Comparison of ENCODE assay signal across 22 cellular contexts in the genomic region with DNA sequence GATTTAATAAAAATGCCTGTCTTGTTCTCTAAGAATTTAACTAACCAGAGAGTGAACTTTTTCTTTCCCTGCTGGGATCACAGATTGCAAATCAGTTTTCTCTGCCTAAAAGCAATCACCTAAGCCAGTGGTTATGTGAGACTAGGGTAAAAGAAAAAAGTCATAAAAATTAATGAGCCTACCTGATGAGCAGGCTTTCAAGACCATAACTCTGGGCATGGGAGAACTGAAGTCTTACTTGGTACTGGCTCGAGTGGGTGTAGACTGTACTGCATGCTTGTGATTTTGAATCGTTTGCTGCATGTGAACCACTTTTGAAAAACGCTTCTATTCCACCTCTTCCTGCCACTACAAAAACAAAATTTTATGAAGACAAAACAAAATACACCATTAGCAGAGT.
"Had no signal": no experiment of that assay in that cellular context is flagged by ENCODE, and none has a peak within 500 bp of the region (broad histone marks: within the 10 kb centered on the region; RNA-seq: fewer than 3 reads in every experiment).

No MANE protein-coding gene starts in this region.

- H3K36me3 Mint-ChIP-seq: naive thymus-derived CD4-positive, alpha-beta T cell had no signal

- H3K4me1 Mint-ChIP-seq: naive thymus-derived CD4-positive, alpha-beta T cell; neural crest cell had no signal

- H3K27ac ChIP-seq: epithelial cell of prostate, esophagus squamous epithelium, gastroesophageal sphincter, ovary, right lobe of liver, stomach, thoracic aorta, transverse colon had no signal

- H3K4me3 ChIP-seq: esophagus squamous epithelium, gastroesophageal sphincter, ovary, right lobe of liver, stomach, thoracic aorta, transverse colon had no signal

- FAIRE-seq: colon had no signal

- H3K4me3 Mint-ChIP-seq: dendritic cell treated with granulocyte-macrophage colony-stimulating factor and Interleukin-4, amounts not matched to agents 40 ng/mL and 50 ng/mL, for 4 days; effector memory CD8-positive, alpha-beta T cell; naive thymus-derived CD4-positive, alpha-beta T cell; neural crest cell had no signal

- H3K9me3 ChIP-seq: gastroesophageal sphincter, ovary, right lobe of liver, thoracic aorta, transverse colon had no signal

- H3K27me3 Mint-ChIP-seq: dendritic cell treated with granulocyte-macrophage colony-stimulating factor and Interleukin-4, amounts not matched to agents 40 ng/mL and 50 ng/mL, for 4 days; effector memory CD8-positive, alpha-beta T cell; naive thymus-derived CD4-positive, alpha-beta T cell; progenitor cell of endocrine pancreas had no signal

- H3K4me1 ChIP-seq: esophagus squamous epithelium, gastroesophageal sphincter, right lobe of liver, stomach, transverse colon had no signal

- DNase-seq: cerebellar nuclear complex; effector memory CD8-positive, alpha-beta T cell; esophagus squamous epithelium; foreskin fibroblast; glutamatergic neuron; islet precursor cell; left colon; naive thymus-derived CD4-positive, alpha-beta T cell; nucleus accumbens; ovary; right lobe of liver; stimulated activated naive CD4-positive, alpha-beta T cell; stomach; substantia nigra; transverse colon had no signal

- H3K27ac Mint-ChIP-seq: dendritic cell treated with granulocyte-macrophage colony-stimulating factor and Interleukin-4, amounts not matched to agents 40 ng/mL and 50 ng/mL, for 4 days; effector memory CD8-positive, alpha-beta T cell; naive thymus-derived CD4-positive, alpha-beta T cell; progenitor cell of endocrine pancreas had no signal

- H3K36me3 ChIP-seq: esophagus squamous epithelium, gastroesophageal sphincter, ovary, right lobe of liver, stomach, thoracic aorta, transverse colon had no signal

- H3K27me3 ChIP-seq: esophagus squamous epithelium, gastroesophageal sphincter, ovary, right lobe of liver, stomach, transverse colon had no signal
